In the genomic region with DNA sequence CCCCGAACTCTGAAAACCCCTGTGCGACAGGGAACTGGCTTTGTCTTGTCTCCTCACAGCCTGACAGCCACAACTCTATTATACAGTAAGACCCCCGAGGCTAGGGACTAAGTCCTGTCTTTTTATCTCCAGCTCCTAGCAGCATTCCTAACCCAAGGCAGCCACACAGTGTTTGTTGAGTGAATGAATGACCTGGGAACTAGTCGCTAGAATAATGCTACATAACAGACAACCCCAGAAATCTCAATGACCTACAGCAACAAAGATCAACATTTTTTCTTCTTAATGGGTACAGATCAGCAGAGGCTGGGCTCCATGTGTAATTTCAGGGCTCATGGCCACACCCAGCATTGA, we compare ENCODE assay signal across 8 cellular contexts.
DNase-seq lines count a peak whose midpoint lies in the region; ATAC-seq and TF ChIP-seq lines count a peak whose summit lies in the region.

No MANE protein-coding gene starts in this region.

- BruUV-seq in A673 (replicated peaks; lab: Mats Ljungman, UMichigan) = no TSS peak

- no peak for DNase-seq in A673 (ENCODE audit: low spot score)
- no peak for DNase-seq in colonic mucosa
- no peak for DNase-seq in stimulated activated CD8-positive, alpha-beta memory T cell treated with anti-CD3 and anti-CD28 coated beads, Interleukin-4, amount 100 ng/mL, for 48 hours
- no peak for DNase-seq in SKM-1 treated with dmso at 0.1 percent for 144 hours (lab: John Stamatoyannopoulos, UW; ENCODE audit: unreplicated experiment)
- DNase-seq in germinal center (ENCODE audit: low spot score) = no peak

- H3K36me3 ChIP-seq in A673 (ENCODE audit: insufficient read depth, low read length, poor library complexity, severe bottlenecking) = no peaks in the 10 kb centered on the region
- no peaks in the 10 kb centered on the region for H3K36me3 ChIP-seq in HUES64 (ENCODE audit: insufficient read depth, low read length)
- no peaks in the 10 kb centered on the region for H3K36me3 ChIP-seq in colonic mucosa

- no peaks in the 10 kb centered on the region for H3K36me3 Mint-ChIP-seq in nephron (ENCODE audit: low read depth)

- CTCF ChIA-PET in A673 (lab: Charles Lee) = no interaction called here

- TF ChIP-seq CTCF in A673 (conservative IDR thresholded peaks at IDR 0.05; ENCODE audit: low read depth, low read length) (no peak), colonic mucosa (IDR thresholded peaks at IDR 0.05) (no peak), nephron (IDR thresholded peaks at IDR 0.05; ENCODE audit: unreplicated experiment in 3 of 3) (no peak)

- H3K27me3 ChIP-seq in A673 (replicated peaks; ENCODE audit: insufficient read depth, low read depth, low read length, poor library complexity) (no peaks in the 10 kb centered on the region), HUES64 (ENCODE audit: insufficient read depth, low read length) (peaks cover 28% of the 10 kb centered on the region), colonic mucosa (peaks cover 17% of the 10 kb centered on the region)

- POLR2A ChIA-PET in A673 (lab: Charles Lee; ENCODE audit: low non-redundant PET) = no interaction called here

- H3K27ac Mint-ChIP-seq in nephron = peak overlapping the region; percentile 54 to 77 (median 61)

- 76% methylated on average over 4 of the region's 4 CpGs for WGBS in HUES64

- peaks cover 64% of the 10 kb centered on the region for H3K27me3 Mint-ChIP-seq in nephron (ENCODE audit: low read depth)

- H3K4me1 ChIP-seq in A673 (ENCODE audit: insufficient read depth, low read length, poor library complexity, severe bottlenecking) = peaks cover 32% of the 10 kb centered on the region
- peaks cover 8% of the 10 kb centered on the region for H3K4me1 ChIP-seq in HUES64 (ENCODE audit: insufficient read depth, low read length)
- no peaks in the 10 kb centered on the region for H3K4me1 ChIP-seq in colonic mucosa

- H3K9me3 ChIP-seq in A673 (ENCODE audit: low read depth, low read length, poor library complexity, severe bottlenecking) (no peaks in the 10 kb centered on the region), HUES64 (ENCODE audit: insufficient read depth, low read depth, low read length) (no peaks in the 10 kb centered on the region), colonic mucosa (no peaks in the 10 kb centered on the region)

- no peak overlapping the region for H3K27ac ChIP-seq in A673 (ENCODE audit: low read depth, low read length, poor library complexity, severe bottlenecking)
- H3K27ac ChIP-seq in HUES64 (ENCODE audit: low read depth, low read length) = no peak overlapping the region
- no peak overlapping the region for H3K27ac ChIP-seq in colonic mucosa

- H3K4me1 Mint-ChIP-seq in nephron = peaks cover 50% of the 10 kb centered on the region

- H3K9ac ChIP-seq in HUES64 (ENCODE audit: low read depth, low read length) (no peak overlapping the region), colonic mucosa (ENCODE audit: low read depth in 2 of 2, low read length in 2 of 2) (peak overlapping the region; percentile 1 to 44)

- ATAC-seq in GM21381 (IDR thresholded peaks at IDR 0.05; ENCODE audit: unreplicated experiment) = no peak

- H3K4me3 ChIP-seq in A673 (ENCODE audit: low read depth, low read length, poor library complexity, severe bottlenecking) = peak overlapping the region; percentile 45
- peak overlapping the region; percentile 50 for H3K4me3 ChIP-seq in HUES64 (ENCODE audit: low read length)
- no peak overlapping the region for H3K4me3 ChIP-seq in colonic mucosa

- intact Hi-C loops in A673 (cut with micrococcal nuclease; ENCODE audit: unreplicated experiment) (no loop called here), colonic mucosa (cut with DNase I) (no loop called here)

- no peaks in the 10 kb centered on the region for H3K9me3 Mint-ChIP-seq in nephron

- peak overlapping the region; percentile 81 to 86 (median 85) for H3K4me3 Mint-ChIP-seq in nephron
